8 cellular contexts compared by ENCODE assay signal in genomic region chr9:36486454-36486932, GRCh38.
DNase-seq lines count a peak whose midpoint lies in the region; ATAC-seq and FAIRE-seq lines count a peak whose summit lies in the region.

No MANE protein-coding gene starts in this region.

- H3K36me3 ChIP-seq in GM23248 (ENCODE audit: low read depth) (no peaks in the 10 kb centered on the region), SK-N-MC (ENCODE audit: insufficient read depth, low read length) (no peaks in the 10 kb centered on the region)

- no peak for ATAC-seq in HG03520 (IDR thresholded peaks at IDR 0.05; ENCODE audit: unreplicated experiment)

- no peaks in the 10 kb centered on the region for H3K9me2 ChIP-seq in GM23248 (ENCODE audit: insufficient read depth)

- H3K9ac ChIP-seq in GM23248 (peak overlapping the region; percentile 90), SK-N-MC (ENCODE audit: insufficient read length) (peak overlapping the region; percentile 90)

- WGBS in GM23248 (ENCODE audit: low coverage in 1 of 2, low lambda C conversion rate in 2 of 2, missing lambda C conversion rate in 2 of 2), 2 experiments: 6 to 8% methylated on average over 20 to 22 of the region's 22 CpGs

- H3K4me3 ChIP-seq in GM23248 (peak overlapping the region; percentile 98), SK-N-MC (peak overlapping the region; percentile 92)

- FAIRE-seq in urothelium cell line (lab: Jason Lieb, UNC): no peak

- H3K79me2 ChIP-seq in GM23248 (ENCODE audit: insufficient read depth): peaks cover 55% of the 10 kb centered on the region

- H2AFZ ChIP-seq in GM23248: peak overlapping the region; percentile 74

- H3K9me3 ChIP-seq in GM23248 (ENCODE audit: low read depth) (no peaks in the 10 kb centered on the region), SK-N-MC (ENCODE audit: low read depth, low read length) (no peaks in the 10 kb centered on the region)

- in situ Hi-C loops in Caki2 (cut with HindIII; ENCODE audit: low pct_unique_long_range_greater_than_20kb, low sequenced_read_pairs): no loop called here
- in situ Hi-C loops in GM23248 (cut with MboI): no loop called here

- DNase-seq in Caki2 (ENCODE audit: low read depth) (peak; percentile 2), GM23248 (peak; percentile 52), SK-N-MC (ENCODE audit: low read depth, low spot score) (no peak), ecto neural progenitor cell (ENCODE audit: low spot score) (peak; percentile 57), mucosa of gallbladder (ENCODE audit: low spot score) (peak; percentile 11), urothelium cell line (ENCODE audit: low spot score) (peak; percentile 20), SHP77 treated with DMSO at 0.1 percent for 48 hours (lab: John Stamatoyannopoulos, UW) (no peak)

- H3K27ac ChIP-seq in GM23248 (peak overlapping the region; percentile 64), SK-N-MC (0 out of 2 replicates have a peak overlapping the region, but pooled peaks have one; percentile 49)

- H3K4me2 ChIP-seq in GM23248 (ENCODE audit: unreplicated experiment): peak overlapping the region; percentile 97

- no peaks in the 10 kb centered on the region for H3K27me3 ChIP-seq in GM23248 (replicated peaks; ENCODE audit: insufficient read depth)

- H3F3A ChIP-seq in GM23248 (ENCODE audit: insufficient read depth): peaks cover 18% of the 10 kb centered on the region

- peaks cover 16% of the 10 kb centered on the region for H3K4me1 ChIP-seq in GM23248 (ENCODE audit: insufficient read depth)

- H4K20me1 ChIP-seq in GM23248 (ENCODE audit: insufficient read depth): no peaks in the 10 kb centered on the region; the same call in 1 of the 2 replicates

Comparison
In these comparisons a context has a peak if more than half of its experiments do, and no peak if none do; other contexts are left out.
1. DNase-seq: peak in Caki2 (single experiment), GM23248 (single experiment), ecto neural progenitor cell (single experiment), mucosa of gallbladder (single experiment) and urothelium cell line (single experiment); none in SK-N-MC (single experiment) and SHP77 treated with DMSO at 0.1 percent for 48 hours (single experiment).